23 cellular contexts compared by ENCODE assay signal in the genomic region with DNA sequence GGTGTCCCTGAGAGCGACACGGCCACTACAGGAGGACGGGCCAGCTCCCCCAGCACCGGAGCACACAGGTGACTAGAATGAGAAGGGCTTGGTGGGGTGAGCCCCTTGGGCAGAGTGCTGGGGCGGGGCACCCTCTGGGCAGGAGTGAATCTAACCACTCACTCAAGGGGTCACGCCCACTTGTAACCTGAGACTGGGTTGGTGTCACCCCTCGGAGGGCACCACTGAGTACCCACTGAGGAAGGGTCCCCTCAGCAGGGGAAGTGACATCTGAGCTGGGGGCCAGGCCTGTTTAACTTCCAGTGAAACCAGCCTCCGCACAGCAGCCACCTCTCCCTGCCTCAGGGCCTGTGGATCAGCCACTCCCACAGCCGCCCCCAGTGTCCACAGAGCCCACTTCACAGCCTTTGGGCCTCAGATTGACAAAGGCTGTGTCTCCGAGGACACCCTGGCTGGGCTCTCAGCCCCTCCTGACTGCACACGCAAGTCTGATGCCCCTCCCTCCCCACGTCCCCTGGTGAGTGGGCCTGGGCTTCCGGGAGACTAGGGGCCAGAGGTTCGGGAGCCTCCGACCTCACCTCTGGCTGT. TPM values are rescaled to one million over a fixed set of nuclear protein-coding genes. Genes with fewer than 3 reads are reported as not detected.
"Had no signal": no experiment of that assay in that cellular context is flagged by ENCODE, and none has a peak within 500 bp of the region (broad histone marks: within the 10 kb centered on the region; RNA-seq: fewer than 3 reads in every experiment).

No MANE protein-coding gene starts in this region.

- H3K4me3 Mint-ChIP-seq: activated CD4-positive, alpha-beta memory T cell treated with anti-CD3 and anti-CD28 coated beads, Interleukin-2, amount 10 ng/mL, durations not matched to agents 7 days and 5 days; activated CD4-positive, alpha-beta T cell treated with anti-CD3 and anti-CD28 coated beads for 36 hours; activated CD8-positive, alpha-beta memory T cell treated with anti-CD3 and anti-CD28 coated beads, Interleukin-2, amount 10 ng/mL, durations not matched to agents 7 days and 5 days; activated naive CD8-positive, alpha-beta T cell treated with anti-CD3 and anti-CD28 coated beads for 36 hours; activated T-helper 17 cell treated with anti-CD3 and anti-CD28 coated beads, Interleukin-2, amount 50 U/mL, for 72 hours; immature natural killer cell; mesothelial cell of epicardium; natural killer cell treated with Interleukin-12 subunit alpha and Interleukin-12 subunit beta and Interleukin-15 and Interleukin-18, amount 100 ng/mL, for 72 hours had no signal

- H3K36me3 Mint-ChIP-seq: immature natural killer cell; natural killer cell treated with Interleukin-12 subunit alpha and Interleukin-12 subunit beta and Interleukin-15 and Interleukin-18, amount 100 ng/mL, for 72 hours had no signal

- H3K27me3 Mint-ChIP-seq: activated CD4-positive, alpha-beta memory T cell treated with anti-CD3 and anti-CD28 coated beads, Interleukin-2, amount 10 ng/mL, durations not matched to agents 7 days and 5 days; activated CD4-positive, alpha-beta T cell treated with anti-CD3 and anti-CD28 coated beads for 36 hours; activated CD8-positive, alpha-beta memory T cell treated with anti-CD3 and anti-CD28 coated beads, Interleukin-2, amount 10 ng/mL, durations not matched to agents 7 days and 5 days; activated naive CD8-positive, alpha-beta T cell treated with anti-CD3 and anti-CD28 coated beads for 36 hours; activated T-helper 17 cell treated with anti-CD3 and anti-CD28 coated beads, Interleukin-2, amount 50 U/mL, for 72 hours; natural killer cell treated with Interleukin-12 subunit alpha and Interleukin-12 subunit beta and Interleukin-15 and Interleukin-18, amount 100 ng/mL, for 72 hours; progenitor cell of endocrine pancreas had no signal

- H3K4me3 ChIP-seq: body of pancreas, coronary artery, gastrocnemius medialis, heart left ventricle, lower lobe of right lung had no signal

- H3K4me1 Mint-ChIP-seq: activated T-helper 17 cell treated with anti-CD3 and anti-CD28 coated beads, Interleukin-2, amount 50 U/mL, for 72 hours had no signal

- H3K27ac ChIP-seq: body of pancreas, gastrocnemius medialis, heart left ventricle, lower lobe of right lung, WERI-Rb-1 had no signal

- H3K9me3 Mint-ChIP-seq: activated CD4-positive, alpha-beta memory T cell treated with anti-CD3 and anti-CD28 coated beads, Interleukin-2, amount 10 ng/mL, durations not matched to agents 7 days and 5 days; activated naive CD8-positive, alpha-beta T cell treated with anti-CD3 and anti-CD28 coated beads for 36 hours; activated T-helper 17 cell treated with anti-CD3 and anti-CD28 coated beads, Interleukin-2, amount 50 U/mL, for 72 hours; immature natural killer cell; mesothelial cell of epicardium; natural killer cell treated with Interleukin-12 subunit alpha and Interleukin-12 subunit beta and Interleukin-15 and Interleukin-18, amount 100 ng/mL, for 72 hours had no signal

- H3K9me3 ChIP-seq: body of pancreas, gastrocnemius medialis, heart left ventricle, lower lobe of right lung had no signal

- H3K27ac Mint-ChIP-seq: activated CD4-positive, alpha-beta memory T cell treated with anti-CD3 and anti-CD28 coated beads, Interleukin-2, amount 10 ng/mL, durations not matched to agents 7 days and 5 days; activated CD4-positive, alpha-beta T cell treated with anti-CD3 and anti-CD28 coated beads for 36 hours; activated CD8-positive, alpha-beta memory T cell treated with anti-CD3 and anti-CD28 coated beads, Interleukin-2, amount 10 ng/mL, durations not matched to agents 7 days and 5 days; activated naive CD8-positive, alpha-beta T cell treated with anti-CD3 and anti-CD28 coated beads for 36 hours; activated T-helper 17 cell treated with anti-CD3 and anti-CD28 coated beads, Interleukin-2, amount 50 U/mL, for 72 hours; immature natural killer cell; mesothelial cell of epicardium; natural killer cell treated with Interleukin-12 subunit alpha and Interleukin-12 subunit beta and Interleukin-15 and Interleukin-18, amount 100 ng/mL, for 72 hours; progenitor cell of endocrine pancreas had no signal

- H3K27me3 ChIP-seq: body of pancreas, gastrocnemius medialis, heart left ventricle had no signal

- DNase-seq: activated CD4-positive, alpha-beta memory T cell treated with anti-CD3 and anti-CD28 coated beads, Interleukin-2, amount 10 ng/mL, durations not matched to agents 7 days and 5 days; activated CD4-positive, alpha-beta T cell treated with anti-CD3 and anti-CD28 coated beads for 36 hours; activated CD8-positive, alpha-beta memory T cell treated with anti-CD3 and anti-CD28 coated beads, Interleukin-2, amount 10 ng/mL, durations not matched to agents 7 days and 5 days; activated naive CD4-positive, alpha-beta T cell; activated naive CD8-positive, alpha-beta T cell treated with anti-CD3 and anti-CD28 coated beads for 36 hours; activated T-cell treated with anti-CD3 and anti-CD28 coated beads, Interleukin-2, amount 50 U/mL, for 1 hour; amniotic stem cell; body of pancreas; gastrocnemius medialis; immature natural killer cell; stimulated activated CD4-positive, alpha-beta T cell treated with anti-CD3 and anti-CD28 coated beads, Interleukin-12 subunit alpha, Interleukin-12 subunit beta, amount 100 ng/mL, for 4 hours; stimulated activated naive CD8-positive, alpha-beta T cell treated with anti-CD3 and anti-CD28 coated beads, Interleukin-15, Interleukin-2, amounts not matched to agents 100 U/mL and 50 U/mL, for 24 hours; SW 1271; T-helper 2 cell; trophoblast cell; WERI-Rb-1 had no signal

RNA-seq across cellular contexts. Expression of a gene that starts 18.2 kb away (rescaled TPM):
- total RNA-seq: lower lobe of right lung, mesothelial cell of epicardium, progenitor cell of endocrine pancreas had no signal
- polyA plus RNA-seq: immature natural killer cell had no signal
